ENCODE assay signal across 8 cellular contexts in genomic region chr10:86755454-86755739, GRCh38. TPM values are rescaled to one million over a fixed set of nuclear protein-coding genes. Genes with fewer than 3 reads are reported as not detected.
A peak's percentile ranks its signal among the peaks of the same experiment; 100 is the strongest.
DNase-seq lines count a peak whose midpoint lies in the region; ATAC-seq and TF ChIP-seq lines count a peak whose summit lies in the region.

No MANE protein-coding gene starts in this region.

- H3K4me1 Mint-ChIP-seq in naive thymus-derived CD8-positive, alpha-beta T cell = peaks cover 10 to 38% (median 25%) of the 10 kb centered on the region in 4 donors

- H3K4me3 Mint-ChIP-seq in naive thymus-derived CD8-positive, alpha-beta T cell = peak overlapping the region; percentile 78 to 89 (median 88)

- ATAC-seq in naive thymus-derived CD8-positive, alpha-beta T cell = no peak
- ATAC-seq in HG02840 (IDR thresholded peaks at IDR 0.05; ENCODE audit: low FRiP score, unreplicated experiment) (no peak), GM19023 (IDR thresholded peaks at IDR 0.05; ENCODE audit: unreplicated experiment) (no peak), GM18511 (IDR thresholded peaks at IDR 0.05; ENCODE audit: unreplicated experiment) (no peak)

- H3K9me3 Mint-ChIP-seq in naive thymus-derived CD8-positive, alpha-beta T cell = peaks cover 0 to 2% (median 0%) of the 10 kb centered on the region in 9 donors

- H3K27me3 Mint-ChIP-seq in naive thymus-derived CD8-positive, alpha-beta T cell = peaks cover 12 to 30% (median 23%) of the 10 kb centered on the region in 5 donors

- POLR2A ChIA-PET in naive thymus-derived CD8-positive, alpha-beta T cell (lab: Charles Lee) = interaction anchor here (1.5 kb wide), 1 partner anchor 43 kb away, joined by 4 read pairs; no protein-coding TSS in a partner anchor

- TF ChIP-seq CTCF in C4-2B (conservative IDR thresholded peaks at IDR 0.05) = no peak

- peak overlapping the region; percentile 91 for H3K27ac ChIP-seq in C4-2B

- H3K27ac Mint-ChIP-seq in naive thymus-derived CD8-positive, alpha-beta T cell = peak overlapping the region in 6 of 10 donors; percentile 10 to 82 (median 60)

- no peaks in the 10 kb centered on the region for H3K36me3 Mint-ChIP-seq in naive thymus-derived CD8-positive, alpha-beta T cell

- DNase-seq in HuH-7 (ENCODE audit: low spot score) (peak; percentile 62), cerebellum (ENCODE audit: low spot score) (peak; percentile 11), NCI-H748 treated with DMSO at 0.1 percent for 48 hours (lab: John Stamatoyannopoulos, UW) (no peak)
- DNase-seq in naive thymus-derived CD8-positive, alpha-beta T cell = peak in 1 of 10 donors; percentile 5

RNA-seq across cellular contexts. Expression of gene BMPR1A, which starts 1.0 kb away (rescaled TPM):
- total RNA-seq in cerebellum = 51.8 TPM
- 10 to 100 TPM; 10.4 to 11.0 TPM for total RNA-seq in naive thymus-derived CD8-positive, alpha-beta T cell
- polyA plus RNA-seq in naive thymus-derived CD8-positive, alpha-beta T cell = 1 to 10 TPM; 1.1 to 5.2 (median 2.2) TPM
